Comparison of ENCODE assay signal across 17 cellular contexts in genomic region chr6:144310761-144311160, GRCh38. TPM values are rescaled to one million over a fixed set of nuclear protein-coding genes. Genes with fewer than 3 reads are reported as not detected.
A peak's percentile ranks its signal among the peaks of the same experiment; 100 is the strongest.
DNase-seq lines count a peak whose midpoint lies in the region; ATAC-seq, FAIRE-seq and TF ChIP-seq lines count a peak whose summit lies in the region.
"Had no signal": no experiment of that assay in that cellular context is flagged by ENCODE, and none has a peak within 500 bp of the region (broad histone marks: within the 10 kb centered on the region; RNA-seq: fewer than 3 reads in every experiment).

No MANE protein-coding gene starts in this region.

- H3K27ac ChIP-seq in HepG2 (ENCODE audit: extremely low read length, insufficient read depth, low read length) (peak overlapping the region; percentile 4), right lobe of liver (no peak overlapping the region), SJCRH30 (no peak overlapping the region), substantia nigra (ENCODE audit: low read depth, low read length, poor library complexity, severe bottlenecking) (no peak overlapping the region)
- H3K27ac ChIP-seq: pancreas had no signal

- no peaks in the 10 kb centered on the region for H3K27me3 ChIP-seq in HepG2 (ENCODE audit: control insufficient read depth in 1 of 2, insufficient read depth in 2 of 2, low read length in 2 of 2)
- no peaks in the 10 kb centered on the region for H3K27me3 ChIP-seq in right lobe of liver
- no peaks in the 10 kb centered on the region for H3K27me3 ChIP-seq in SJCRH30
- H3K27me3 ChIP-seq: MG63, pancreas had no signal

- no peak overlapping the region for H3K9ac ChIP-seq in HepG2 (ENCODE audit: insufficient read depth, low read depth, low read length)

- H2AFZ ChIP-seq in HepG2 (ENCODE audit: low read length) = no peak overlapping the region

- CTCF ChIA-PET in HepG2 (lab: Yijun Ruan, JAX; ENCODE audit: low intra/inter-chr PET ratio, low total read pairs) = no interaction called here
- CTCF ChIA-PET in activated CD8-positive, alpha-beta T cell treated with anti-CD3 and anti-CD28 coated beads for 36 hours (lab: Charles Lee) = interaction anchor here (1.2 to 1.8 kb wide), 3 partner anchors 10 to 171 kb away, joined by 3 to 5 read pairs (median 4); no protein-coding TSS in a partner anchor

- H3K9me3 Mint-ChIP-seq in activated CD8-positive, alpha-beta T cell treated with anti-CD3 and anti-CD28 coated beads for 36 hours = no peaks in the 10 kb centered on the region
- H3K9me3 Mint-ChIP-seq in stimulated activated naive CD8-positive, alpha-beta T cell treated with anti-CD3 and anti-CD28 coated beads, Interleukin-15, Interleukin-2, amounts not matched to agents 100 ng/mL and 50 ng/mL, for 24 hours = no peaks in the 10 kb centered on the region

- 97% methylated on average over 5 of the region's 5 CpGs for WGBS in HepG2 (ENCODE audit: low lambda C conversion rate)
- 77% methylated on average over 5 of the region's 5 CpGs for WGBS in right lobe of liver (ENCODE audit: insufficient coverage, low coverage, low lambda C conversion rate, missing lambda C conversion rate)

- no peak overlapping the region for H3K27ac Mint-ChIP-seq in activated CD8-positive, alpha-beta T cell treated with anti-CD3 and anti-CD28 coated beads for 36 hours
- peak overlapping the region; percentile 22 for H3K27ac Mint-ChIP-seq in stimulated activated naive CD8-positive, alpha-beta T cell treated with anti-CD3 and anti-CD28 coated beads, Interleukin-15, Interleukin-2, amounts not matched to agents 100 ng/mL and 50 ng/mL, for 24 hours

- TF ChIP-seq CTCF in HepG2 (CRISPR knock-in tag; IDR thresholded peaks at IDR 0.05) = no peak
- no peak for TF ChIP-seq CTCF in right lobe of liver (IDR thresholded peaks at IDR 0.05)
- no peak for TF ChIP-seq CTCF in activated CD8-positive, alpha-beta T cell treated with anti-CD3 and anti-CD28 coated beads for 36 hours (IDR thresholded peaks at IDR 0.05)

- H3K4me2 ChIP-seq in HepG2 (ENCODE audit: low read depth, low read length) = no peak overlapping the region

- H4K20me1 ChIP-seq in HepG2 (ENCODE audit: insufficient read depth, low read length) = no peaks in the 10 kb centered on the region

- BruUV-seq in HepG2 (replicated peaks; lab: Mats Ljungman, UMichigan) = no TSS peak

- H3K79me2 ChIP-seq in HepG2 (ENCODE audit: insufficient read depth, low read length) = peaks cover 90% of the 10 kb centered on the region

- TF ChIP-seq POLR2A in HepG2 (IDR thresholded peaks at IDR 0.05; ENCODE audit: insufficient read depth in 1 of 2, low read depth in 2 of 2, low read length in 2 of 2) (no peak), right lobe of liver (IDR thresholded peaks at IDR 0.05) (no peak)

- FAIRE-seq in HepG2 (lab: Jason Lieb, UNC) = no peak
- FAIRE-seq: colon, H1, pancreas had no signal

- H3K4me3 ChIP-seq in HepG2 (replicated peaks in 1 of 3; ENCODE audit: insufficient read depth in 1 of 3, low read depth in 2 of 3, low read length in 3 of 3) (no peak overlapping the region), right lobe of liver (no peak overlapping the region), SJCRH30 (no peak overlapping the region)
- H3K4me3 ChIP-seq: MG63, pancreas had no signal

- ATAC-seq in HepG2 (no peak), right lobe of liver (no peak), HG02678 (IDR thresholded peaks at IDR 0.05; ENCODE audit: unreplicated experiment) (peak; percentile 45), GM21390 (IDR thresholded peaks at IDR 0.05; ENCODE audit: unreplicated experiment) (no peak)
- ATAC-seq in activated CD8-positive, alpha-beta T cell treated with anti-CD3 and anti-CD28 coated beads for 36 hours = peak; percentile 71
- ATAC-seq: pancreas had no signal

- H3K36me3 ChIP-seq in HepG2 (replicated peaks in 1 of 2; ENCODE audit: control insufficient read depth in 1 of 2, insufficient read depth in 2 of 2, low read length in 2 of 2) (peaks cover 25 to 58% of the 10 kb centered on the region in 2 experiments), right lobe of liver (no peaks in the 10 kb centered on the region), SJCRH30 (peaks cover 12% of the 10 kb centered on the region; the same call in 1 of the 2 replicates)
- H3K36me3 ChIP-seq: MG63, pancreas had no signal

- no peaks in the 10 kb centered on the region for H3K27me3 Mint-ChIP-seq in activated CD8-positive, alpha-beta T cell treated with anti-CD3 and anti-CD28 coated beads for 36 hours
- no peaks in the 10 kb centered on the region for H3K27me3 Mint-ChIP-seq in stimulated activated naive CD8-positive, alpha-beta T cell treated with anti-CD3 and anti-CD28 coated beads, Interleukin-15, Interleukin-2, amounts not matched to agents 100 ng/mL and 50 ng/mL, for 24 hours

- H3K36me3 Mint-ChIP-seq in activated CD8-positive, alpha-beta T cell treated with anti-CD3 and anti-CD28 coated beads for 36 hours (ENCODE audit: low read depth) = peaks cover 1% of the 10 kb centered on the region
- H3K36me3 Mint-ChIP-seq in stimulated activated naive CD8-positive, alpha-beta T cell treated with anti-CD3 and anti-CD28 coated beads, Interleukin-15, Interleukin-2, amounts not matched to agents 100 ng/mL and 50 ng/mL, for 24 hours (ENCODE audit: low read depth) = no peaks in the 10 kb centered on the region

- no peaks in the 10 kb centered on the region for H3K9me3 ChIP-seq in HepG2 (ENCODE audit: low read length)
- no peaks in the 10 kb centered on the region for H3K9me3 ChIP-seq in right lobe of liver
- H3K9me3 ChIP-seq in SJCRH30 (replicated peaks) = no peaks in the 10 kb centered on the region
- H3K9me3 ChIP-seq: MG63, pancreas had no signal

- H3K4me3 Mint-ChIP-seq in activated CD8-positive, alpha-beta T cell treated with anti-CD3 and anti-CD28 coated beads for 36 hours = no peak overlapping the region
- H3K4me3 Mint-ChIP-seq in stimulated activated naive CD8-positive, alpha-beta T cell treated with anti-CD3 and anti-CD28 coated beads, Interleukin-15, Interleukin-2, amounts not matched to agents 100 ng/mL and 50 ng/mL, for 24 hours = peak overlapping the region; percentile 36

- TF ChIP-seq EP300 in HepG2 (IDR thresholded peaks at IDR 0.05; ENCODE audit: low read depth in 2 of 2, low read length in 2 of 2) (no peak), HepG2 (CRISPR knock-in tag; IDR thresholded peaks at IDR 0.05; ENCODE audit: borderline replicate concordance) (no peak)

- in situ Hi-C loops in HepG2 (cut with HindIII; ENCODE audit: extremely low pct_ligation_motif_present, low pct_unique_long_range_greater_than_20kb) = no loop called here

- POLR2A ChIA-PET in HepG2 (lab: Yijun Ruan, JAX) = interaction anchor here (1.1 to 1.5 kb wide), 3 partner anchors 8 to 30 kb away, joined by 4 read pairs; no protein-coding TSS in a partner anchor
- POLR2A ChIA-PET in activated CD8-positive, alpha-beta T cell treated with anti-CD3 and anti-CD28 coated beads for 36 hours (lab: Charles Lee) = no interaction called here

- intact Hi-C loops in HepG2 (cut with micrococcal nuclease; ENCODE audit: unreplicated experiment) = no loop called here
- intact Hi-C loops in right lobe of liver (cut with DNase I) = no loop called here
- intact Hi-C loops in activated CD8-positive, alpha-beta T cell treated with anti-CD3 and anti-CD28 coated beads for 36 hours (cut with micrococcal nuclease) = no loop called here

- no peak for DNase-seq in HepG2 (ENCODE audit: low spot score)
- no peak for DNase-seq in right lobe of liver
- peak; percentile 63 for DNase-seq in activated CD8-positive, alpha-beta T cell treated with anti-CD3 and anti-CD28 coated beads for 36 hours
- no peak for DNase-seq in SJCRH30
- DNase-seq in substantia nigra (lab: John Stamatoyannopoulos, UW) = no peak
- DNase-seq: anterior cingulate cortex, DMS153, erythroblast, head of caudate nucleus, MG63, NCI-H2107, pancreas had no signal

- peaks cover 14% of the 10 kb centered on the region for H3K4me1 Mint-ChIP-seq in activated CD8-positive, alpha-beta T cell treated with anti-CD3 and anti-CD28 coated beads for 36 hours (ENCODE audit: low read depth)
- peaks cover 28% of the 10 kb centered on the region for H3K4me1 Mint-ChIP-seq in stimulated activated naive CD8-positive, alpha-beta T cell treated with anti-CD3 and anti-CD28 coated beads, Interleukin-15, Interleukin-2, amounts not matched to agents 100 ng/mL and 50 ng/mL, for 24 hours (ENCODE audit: low read depth)

- H3K4me1 ChIP-seq in HepG2 (ENCODE audit: insufficient read depth, low read length) = peaks cover 98% of the 10 kb centered on the region
- H3K4me1 ChIP-seq in right lobe of liver = peaks cover 0 to 28% (median 7%) of the 10 kb centered on the region in 4 donors
- 0 out of 2 replicates have a peak, but pooled peaks cover 3% of the 10 kb centered on the region for H3K4me1 ChIP-seq in SJCRH30

- no peak for TF ChIP-seq RAD21 in HepG2 (CRISPR knock-in tag; IDR thresholded peaks at IDR 0.05)

TF ChIP-seq in HepG2, 621 proteins besides CTCF, POLR2A, EP300 and RAD21 (continues in another document):
- TF ChIP-seq THAP11 (CRISPR knock-in tag; IDR thresholded peaks at IDR 0.05) = no peak

RNA-seq across cellular contexts. Expression of gene UTRN, which starts 25.6 kb away (rescaled TPM):
- 85.4 and 102 TPM in 2 replicates for total RNA-seq in HepG2 (2016; rRNA removed; fragmentation: Illumina TruSeq; extraction: Trizol)
- total RNA-seq in HepG2 (2016; cell fraction: cytosol; rRNA removed; fragmentation: Illumina TruSeq; extraction: Trizol; ENCODE audit: low read depth) = 31.3 and 33.8 TPM in 2 replicates
- 82.8 and 99.8 TPM in 2 replicates for total RNA-seq in HepG2 (2016; cell fraction: insoluble cytoplasmic fraction; rRNA removed; fragmentation: Illumina TruSeq; extraction: Trizol)
- 24.5 and 25.3 TPM in 2 replicates for total RNA-seq in HepG2 (2016; cell fraction: membrane; rRNA removed; fragmentation: Illumina TruSeq; extraction: Trizol)
- total RNA-seq in HepG2 (2016; cell fraction: nucleus; rRNA removed; fragmentation: Illumina TruSeq; extraction: Trizol) = 238 and 263 TPM in 2 replicates
- polyA plus RNA-seq in HepG2 (2011; rRNA removed) = 116 and 119 TPM in 2 replicates
- 80.3 and 114 TPM in 2 replicates for polyA plus RNA-seq in HepG2 (2011; cell fraction: cytosol; rRNA removed)
- 157 and 177 TPM in 2 replicates for polyA plus RNA-seq in HepG2 (2011; cell fraction: nucleus; rRNA removed)
- 163 and 168 TPM in 2 replicates for polyA plus RNA-seq in HepG2 (2012)
- 1.2 and 1.7 TPM in 2 replicates for polyA plus RNA-seq in HepG2 (2016; cell fraction: cytosol; fragmentation: Illumina TruSeq; extraction: Trizol; ENCODE audit: low read depth)
- 32.6 and 33.9 TPM in 2 replicates for polyA plus RNA-seq in HepG2 (2016; cell fraction: insoluble cytoplasmic fraction; fragmentation: Illumina TruSeq; extraction: Trizol; ENCODE audit: low read depth)
- 2.6 and 3.8 TPM in 2 replicates for polyA plus RNA-seq in HepG2 (2016; cell fraction: membrane; fragmentation: Illumina TruSeq; extraction: Trizol; ENCODE audit: low read depth)
- polyA plus RNA-seq in HepG2 (2016; cell fraction: nucleus; fragmentation: Illumina TruSeq; extraction: Trizol; ENCODE audit: insufficient read depth, low read depth) = 41.1 and 45.1 TPM in 2 replicates
- 15.6 and 209 TPM in 2 replicates for polyA minus RNA-seq in HepG2 (2011; rRNA and poly(A)+ RNA removed; ENCODE audit: low replicate concordance)
- polyA minus RNA-seq in HepG2 (2011; cell fraction: cytosol; rRNA and poly(A)+ RNA removed) = 248 and 267 TPM in 2 replicates
- polyA minus RNA-seq in HepG2 (2011; cell fraction: nucleus; rRNA and poly(A)+ RNA removed) = 1,476 and 1,554 TPM in 2 replicates
- 10 to 100 TPM; 27.7 to 66.5 (median 40.8) TPM for total RNA-seq in right lobe of liver
- total RNA-seq in activated CD8-positive, alpha-beta T cell treated with anti-CD3 and anti-CD28 coated beads for 36 hours = 10 to 100 TPM; 53.9 to 58.5 TPM
- 67.8 and 74.7 TPM in 2 replicates for total RNA-seq in SJCRH30 (2014; rRNA removed; shearing (Covaris generic))

Comparison
In these comparisons a context has a peak if more than half of its experiments do, and no peak if none do; other contexts are left out.
1. ATAC-seq: peak in HG02678 (single experiment) and activated CD8-positive, alpha-beta T cell treated with anti-CD3 and anti-CD28 coated beads for 36 hours (single experiment); none in HepG2 (single experiment), right lobe of liver (0 of 4) and GM21390 (single experiment).